Comparison of ENCODE assay signal across 12 cellular contexts in the genomic region with DNA sequence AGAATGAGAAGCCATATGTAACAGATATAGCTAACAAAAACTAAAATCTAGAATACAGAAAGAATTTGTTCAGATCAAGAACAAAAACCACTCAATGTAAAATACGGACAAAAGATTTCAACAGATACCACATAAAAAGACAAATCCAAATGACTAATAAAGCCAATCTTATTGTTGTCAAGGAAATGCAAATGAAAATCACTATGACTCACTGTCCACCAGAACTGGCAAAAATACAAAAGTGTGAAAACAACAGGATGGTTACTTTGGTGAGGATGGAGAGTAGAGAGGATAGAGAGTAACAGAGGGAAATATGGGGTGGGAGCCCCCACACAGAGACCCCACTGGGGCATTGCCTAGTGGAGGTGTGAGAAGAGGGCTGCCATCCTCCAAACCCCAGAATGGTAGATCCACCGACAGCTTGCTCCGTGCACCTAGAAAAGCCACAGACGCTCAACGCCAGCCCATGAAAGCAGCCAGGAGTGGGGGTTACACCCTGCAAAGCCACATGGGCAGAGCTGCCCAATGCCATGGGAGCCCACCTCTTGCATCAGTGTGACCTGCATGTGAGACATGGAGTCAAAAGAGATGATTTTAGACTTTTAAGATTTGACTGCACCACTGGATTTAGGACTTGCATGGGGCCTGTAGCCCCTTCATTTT. TPM values are rescaled to one million over a fixed set of nuclear protein-coding genes. Genes with fewer than 3 reads are reported as not detected.
DNase-seq lines count a peak whose midpoint lies in the region; ATAC-seq and TF ChIP-seq lines count a peak whose summit lies in the region.
"Had no signal": no experiment of that assay in that cellular context is flagged by ENCODE, and none has a peak within 500 bp of the region (broad histone marks: within the 10 kb centered on the region; RNA-seq: fewer than 3 reads in every experiment).

No MANE protein-coding gene starts in this region.

- WGBS in SK-N-SH (ENCODE audit: low lambda C conversion rate), result 49% methylated on average over 2 of the region's 5 CpGs

- H3K4me1 ChIP-seq in SK-N-SH (ENCODE audit: control insufficient read depth in 1 of 2, insufficient read depth in 2 of 2, low read depth in 1 of 2, low read length in 1 of 2), result peaks cover 3 to 11% of the 10 kb centered on the region in 2 experiments; a peak in 3 of 4 replicates

- no peaks in the 10 kb centered on the region for H3K9me3 ChIP-seq in SK-N-SH
- H3K9me3 ChIP-seq: tibial nerve had no signal

- no peak for TF ChIP-seq EP300 in SK-N-SH (IDR thresholded peaks at IDR 0.05; ENCODE audit: borderline replicate concordance in 1 of 2, low read depth in 1 of 2, low read length in 1 of 2)

- no peaks in the 10 kb centered on the region for H3K36me3 ChIP-seq in SK-N-SH (replicated peaks in 1 of 2; ENCODE audit: control insufficient read depth in 1 of 2, insufficient read depth in 2 of 2, low read length in 1 of 2)
- H3K36me3 ChIP-seq: tibial nerve had no signal

- no peaks in the 10 kb centered on the region for H3K27me3 ChIP-seq in SK-N-SH (ENCODE audit: insufficient read depth)
- H3K27me3 ChIP-seq: tibial nerve had no signal

- CTCF ChIA-PET in SK-N-SH (lab: Yijun Ruan, JAX), result no interaction called here

- peak; percentile 88 for DNase-seq in AG10803 (ENCODE audit: low read depth)
- DNase-seq in SK-N-SH, result no peak
- DNase-seq in fibroblast of the conjunctiva (ENCODE audit: low read depth), result peak; percentile 63
- no peak for DNase-seq in NK-92 (lab: John Stamatoyannopoulos, UW; ENCODE audit: unreplicated experiment)
- no peak for DNase-seq in NCI-H2171 (lab: John Stamatoyannopoulos, UW)
- DNase-seq in central memory CD4-positive, alpha-beta T cell, result no peak
- no peak for DNase-seq in activated CD8-positive, alpha-beta memory T cell treated with anti-CD3 and anti-CD28 coated beads for 24 hours
- DNase-seq: NCI-H187 treated with DMSO at 0.1 percent for 48 hours; SHP77; stimulated activated CD4-positive, alpha-beta T cell treated with anti-CD3 and anti-CD28 coated beads, Interleukin-2, amount 100 ng/mL, for 24 hours had no signal

- H3K9ac ChIP-seq in SK-N-SH, result no peak overlapping the region

- peak; percentile 54 for ATAC-seq in GM18520 (IDR thresholded peaks at IDR 0.05; ENCODE audit: unreplicated experiment)

- TF ChIP-seq CTCF in AG10803 (conservative IDR thresholded peaks at IDR 0.05; ENCODE audit: low read length) (no peak), SK-N-SH (IDR thresholded peaks at IDR 0.05) (no peak)

- no peak for TF ChIP-seq RAD21 in SK-N-SH (IDR thresholded peaks at IDR 0.05; ENCODE audit: low read length)

- H4K20me1 ChIP-seq in SK-N-SH (ENCODE audit: insufficient read depth), result no peaks in the 10 kb centered on the region

- no peak overlapping the region for H3K4me3 ChIP-seq in AG10803 (ENCODE audit: low read length)
- H3K4me3 ChIP-seq in SK-N-SH (ENCODE audit: low read depth in 2 of 2, low read length in 1 of 2), result no peak overlapping the region
- H3K4me3 ChIP-seq: tibial nerve had no signal

- H3K9me2 ChIP-seq in SK-N-SH, result no peaks in the 10 kb centered on the region

- H2AFZ ChIP-seq in SK-N-SH (ENCODE audit: low read depth), result 0 out of 2 replicates have a peak overlapping the region, but pooled peaks have one; percentile 17

- H3K4me2 ChIP-seq in SK-N-SH, result no peak overlapping the region

- POLR2A ChIA-PET in SK-N-SH (lab: Yijun Ruan, JAX), result no interaction called here

- no peaks in the 10 kb centered on the region for H3K79me2 ChIP-seq in SK-N-SH (ENCODE audit: insufficient read depth)

- peak overlapping the region in 1 of 2 experiments; percentile 63; a peak in 2 of 4 replicates for H3K27ac ChIP-seq in SK-N-SH (ENCODE audit: low read depth in 2 of 2, low read length in 1 of 2)
- H3K27ac ChIP-seq: tibial nerve had no signal

- peaks cover 19% of the 10 kb centered on the region for H3F3A ChIP-seq in SK-N-SH (replicated peaks; ENCODE audit: insufficient read depth)

TF ChIP-seq in SK-N-SH, 30 proteins besides CTCF, POLR2A, EP300 and RAD21:
- TF ChIP-seq GABPA (IDR thresholded peaks at IDR 0.05; ENCODE audit: low read depth) (no peak), FOSL2 (IDR thresholded peaks at IDR 0.05; ENCODE audit: borderline replicate concordance, low read depth) (peak; percentile 68; the same call in 1 of the 2 replicates), TCF12 (IDR thresholded peaks at IDR 0.05) (peak; percentile 52; the same call in 1 of the 2 replicates), FOXJ3 (CRISPR knock-in tag; IDR thresholded peaks at IDR 0.05) (no peak), JUND (IDR thresholded peaks at IDR 0.05) (peak; percentile 73), NFIC (IDR thresholded peaks at IDR 0.05; ENCODE audit: borderline replicate concordance) (peak; percentile 43; the same call in 1 of the 2 replicates)
- TF ChIP-seq, protein P1, sequence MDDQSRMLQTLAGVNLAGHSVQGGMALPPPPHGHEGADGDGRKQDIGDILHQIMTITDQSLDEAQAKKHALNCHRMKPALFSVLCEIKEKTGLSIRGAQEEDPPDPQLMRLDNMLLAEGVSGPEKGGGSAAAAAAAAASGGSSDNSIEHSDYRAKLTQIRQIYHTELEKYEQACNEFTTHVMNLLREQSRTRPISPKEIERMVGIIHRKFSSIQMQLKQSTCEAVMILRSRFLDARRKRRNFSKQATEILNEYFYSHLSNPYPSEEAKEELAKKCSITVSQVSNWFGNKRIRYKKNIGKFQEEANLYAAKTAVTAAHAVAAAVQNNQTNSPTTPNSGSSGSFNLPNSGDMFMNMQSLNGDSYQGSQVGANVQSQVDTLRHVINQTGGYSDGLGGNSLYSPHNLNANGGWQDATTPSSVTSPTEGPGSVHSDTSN (IDR thresholded peaks at IDR 0.05), result peak; percentile 30; the same call in 1 of the 2 replicates

RNA-seq across cellular contexts. Expression of a gene that starts 15.2 kb away (rescaled TPM):
- 59.3 and 73.6 TPM in 2 replicates for polyA plus RNA-seq in SK-N-SH (2012; rRNA removed)
- 50.7 and 65.7 TPM in 2 replicates for polyA plus RNA-seq in SK-N-SH (2012; cell fraction: cytosol; rRNA removed)
- polyA plus RNA-seq in SK-N-SH (2012; cell fraction: nucleus; rRNA removed), result 47.4 and 71.1 TPM in 2 replicates

RNA-seq across cellular contexts. Expression of a gene that starts 33.1 kb away (rescaled TPM):
- polyA plus RNA-seq in SK-N-SH (2012; rRNA removed), result 0.07 and 0.13 TPM in 2 replicates
- 0.14 and 0.21 TPM in 2 replicates for polyA plus RNA-seq in SK-N-SH (2012; cell fraction: cytosol; rRNA removed)
- 0.23 and 0.63 TPM in 2 replicates for polyA plus RNA-seq in SK-N-SH (2012; cell fraction: nucleus; rRNA removed)

Comparison
In these comparisons a context has a peak if more than half of its experiments do, and no peak if none do; other contexts are left out.
1. DNase-seq: peak in AG10803 (single experiment) and fibroblast of the conjunctiva (single experiment); none in SK-N-SH (single experiment), NK-92 (single experiment), NCI-H2171 (single experiment), central memory CD4-positive, alpha-beta T cell (single experiment) and activated CD8-positive, alpha-beta memory T cell treated with anti-CD3 and anti-CD28 coated beads for 24 hours (single experiment).